ENCODE assay signal across 8 cellular contexts in the genomic region with DNA sequence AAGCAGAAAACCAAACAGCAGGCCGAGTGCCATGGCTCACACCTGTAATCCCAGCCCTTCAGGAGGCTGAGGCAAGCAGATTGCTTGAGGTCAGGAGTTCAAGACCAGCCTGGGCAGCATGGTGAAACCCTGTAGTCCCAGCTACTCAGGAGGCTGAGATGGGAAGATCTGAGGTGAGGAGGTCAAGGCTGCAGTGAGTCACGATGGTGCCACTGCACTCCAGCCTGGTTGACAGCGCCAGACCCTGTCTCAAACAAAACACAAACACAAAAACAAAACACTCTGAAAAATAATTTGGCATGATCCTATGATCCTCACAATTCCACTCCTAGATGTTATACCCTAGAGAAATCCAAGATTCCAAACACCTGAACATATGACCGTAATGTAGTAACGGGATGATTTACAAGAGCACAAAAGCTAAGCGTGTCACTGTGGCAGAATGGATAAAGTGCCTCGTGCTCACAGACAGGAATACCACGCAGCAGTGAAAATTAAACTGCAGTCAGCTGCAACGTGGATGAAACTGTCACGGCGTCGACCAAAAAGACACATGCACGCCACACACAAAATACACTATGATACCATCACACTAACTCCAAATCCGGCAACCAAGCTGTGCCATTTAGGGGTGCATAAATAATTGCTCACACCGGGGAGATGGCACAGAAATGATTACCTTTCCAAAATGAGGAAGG. TPM values are rescaled to one million over a fixed set of nuclear protein-coding genes. Genes with fewer than 3 reads are reported as not detected.
DNase-seq lines count a peak whose midpoint lies in the region; ATAC-seq and TF ChIP-seq lines count a peak whose summit lies in the region.

No MANE protein-coding gene starts in this region.

- ATAC-seq in Right ventricle myocardium superior (ENCODE audit: poor library complexity) (no peak), lung (ENCODE audit: insufficient read depth, low FRiP score) (no peak), GM18909 (IDR thresholded peaks at IDR 0.05; ENCODE audit: poor library complexity, unreplicated experiment) (no peak), GM18520 (IDR thresholded peaks at IDR 0.05; ENCODE audit: unreplicated experiment) (no peak)

- H3K27ac ChIP-seq in left ventricle myocardium inferior (replicated peaks) (no peak overlapping the region), lung (ENCODE audit: low read depth in 1 of 2, low read length in 1 of 2) (no peak overlapping the region), substantia nigra (ENCODE audit: low read depth, low read length, poor library complexity, severe bottlenecking) (no peak overlapping the region)

- intact Hi-C loops in left ventricle myocardium inferior (cut with micrococcal nuclease) = no loop called here
- intact Hi-C loops in Right ventricle myocardium superior (cut with DNase I) = no loop called here

- WGBS in lung, 2 donors = 88 to 94% methylated on average over 15 of the region's 15 CpGs

- DNase-seq in left ventricle myocardium inferior (no peak), Right ventricle myocardium superior (no peak), astrocyte of the cerebellum (ENCODE audit: low read depth) (no peak), lung (ENCODE audit: low spot score) (no peak), NCI-H2081 treated with DMSO at 0.1 percent for 48 hours (lab: John Stamatoyannopoulos, UW) (no peak), substantia nigra (lab: John Stamatoyannopoulos, UW) (no peak)

- H3K36me3 ChIP-seq in left ventricle myocardium inferior = peaks cover 36% of the 10 kb centered on the region
- peaks cover 0 to 10% of the 10 kb centered on the region in 2 donors for H3K36me3 ChIP-seq in lung (ENCODE audit: control insufficient read depth in 2 of 2, insufficient read depth in 2 of 2, low read length in 2 of 2)

- H3K9me3 ChIP-seq in left ventricle myocardium inferior (replicated peaks) = no peaks in the 10 kb centered on the region
- no peaks in the 10 kb centered on the region for H3K9me3 ChIP-seq in lung (ENCODE audit: control insufficient read depth in 2 of 2, insufficient read depth in 1 of 2, low read length in 1 of 2)

- in situ Hi-C loops in astrocyte of the cerebellum (cut with HindIII; ENCODE audit: low sequenced_read_pairs) = loop anchor here (10.0 kb wide), 1 partner anchor 52 kb away; no protein-coding TSS in a partner anchor

- H3K4me1 ChIP-seq in left ventricle myocardium inferior = peaks cover 50% of the 10 kb centered on the region
- peaks cover 5 to 6% of the 10 kb centered on the region in 2 donors for H3K4me1 ChIP-seq in lung (ENCODE audit: control insufficient read depth in 2 of 2, insufficient read depth in 2 of 2, low read length in 2 of 2)

- H3K4me3 ChIP-seq in left ventricle myocardium inferior = peak overlapping the region; percentile 91
- peak overlapping the region; percentile 86 for H3K4me3 ChIP-seq in astrocyte of the cerebellum (ENCODE audit: low read depth, low read length)
- peak overlapping the region; percentile 24 for H3K4me3 ChIP-seq in lung

- TF ChIP-seq CTCF in left ventricle myocardium inferior (IDR thresholded peaks at IDR 0.05; ENCODE audit: borderline replicate concordance) = no peak
- TF ChIP-seq CTCF in astrocyte of the cerebellum (IDR thresholded peaks at IDR 0.05; ENCODE audit: low read depth, low read length, missing control alignments) = no peak
- no peak for TF ChIP-seq CTCF in lung (IDR thresholded peaks at IDR 0.05; ENCODE audit: control extremely low read depth, extremely low read depth)

- no peaks in the 10 kb centered on the region for H3K27me3 ChIP-seq in left ventricle myocardium inferior (ENCODE audit: low read depth)
- no peaks in the 10 kb centered on the region for H3K27me3 ChIP-seq in lung (ENCODE audit: control insufficient read depth, insufficient read depth)

RNA-seq across cellular contexts. Expression of gene NELFA, which starts 1.7 kb away (rescaled TPM):
- total RNA-seq in left ventricle myocardium inferior (10.2 TPM), Right ventricle myocardium superior (10.4 TPM), lung (10 to 100 TPM; 31.3 to 33.6 TPM)
- 10 to 100 TPM; 17.8 to 18.2 TPM for polyA plus RNA-seq in lung

RNA-seq across cellular contexts. Expression of gene NAT8L, which starts 52.0 kb away (rescaled TPM):
- total RNA-seq in left ventricle myocardium inferior (0.52 TPM), Right ventricle myocardium superior (1.00 TPM), lung (under 1 TPM; 0.28 to 0.46 TPM)
- polyA plus RNA-seq in lung = under 1 TPM; 0.05 to 0.06 TPM

Comparison
In these comparisons a context has a peak if more than half of its experiments do, and no peak if none do; other contexts are left out.
1. H3K4me3 ChIP-seq: peak in every context shown above with its lines; median percentile 91 in left ventricle myocardium inferior; 86 in astrocyte of the cerebellum; 24 in lung.